ENCODE assay signal across 26 cellular contexts in the genomic region with DNA sequence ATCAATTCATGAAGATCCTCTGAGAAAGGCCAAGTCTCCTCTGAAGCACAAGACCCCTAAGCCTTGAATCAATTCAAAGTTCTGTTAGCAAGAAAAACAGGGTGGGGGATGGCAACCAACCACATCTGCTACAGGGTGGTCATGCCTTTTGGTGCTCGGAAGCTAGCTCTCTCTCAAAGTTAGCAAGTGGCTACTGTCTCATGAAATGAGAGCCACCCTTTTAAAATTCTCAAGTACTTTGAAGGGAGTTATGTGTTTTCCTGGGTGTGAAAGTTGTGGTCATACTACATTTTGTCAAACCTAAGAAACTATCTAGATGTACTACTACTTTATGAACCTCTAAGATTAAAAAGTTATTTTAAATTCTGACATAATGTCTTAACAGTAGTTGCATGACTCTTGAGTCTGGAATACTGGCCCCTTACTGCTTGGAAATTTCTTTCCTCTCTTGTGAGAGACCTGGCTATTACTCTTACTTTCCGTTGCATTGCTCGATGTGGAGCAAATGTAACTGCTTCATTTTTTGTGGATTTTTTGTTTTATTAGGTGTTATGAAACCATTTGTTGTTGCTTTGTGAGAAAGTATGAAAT.
"Had no signal": no experiment of that assay in that cellular context is flagged by ENCODE, and none has a peak within 500 bp of the region (broad histone marks: within the 10 kb centered on the region; RNA-seq: fewer than 3 reads in every experiment).

No MANE protein-coding gene starts in this region.

- H3K27ac Mint-ChIP-seq: dendritic cell treated with granulocyte-macrophage colony-stimulating factor and Interleukin-4, amounts not matched to agents 40 ng/mL and 50 ng/mL, for 4 days; endodermal cell; stimulated activated effector memory CD8-positive, alpha-beta T cell treated with anti-CD3 and anti-CD28 coated beads, Interleukin-12 subunit alpha, Interleukin-12 subunit beta, amount 100 ng/mL, for 72 hours had no signal

- ATAC-seq: left lobe of liver; naive thymus-derived CD8-positive, alpha-beta T cell; stimulated activated effector memory CD8-positive, alpha-beta T cell treated with anti-CD3 and anti-CD28 coated beads, Interleukin-12 subunit alpha, Interleukin-12 subunit beta, amount 100 ng/mL, for 72 hours had no signal

- FAIRE-seq: kidney, urothelium cell line had no signal

- H3K36me3 ChIP-seq: colonic mucosa, esophagus squamous epithelium, prostate gland, right atrium auricular region, sigmoid colon, thoracic aorta, tibial nerve, upper lobe of left lung had no signal

- H3K27me3 ChIP-seq: colonic mucosa, esophagus squamous epithelium, right atrium auricular region, sigmoid colon, tibial nerve, upper lobe of left lung had no signal

- H3K4me1 Mint-ChIP-seq: endodermal cell; stimulated activated effector memory CD8-positive, alpha-beta T cell treated with anti-CD3 and anti-CD28 coated beads, Interleukin-12 subunit alpha, Interleukin-12 subunit beta, amount 100 ng/mL, for 72 hours had no signal

- H3K27me3 Mint-ChIP-seq: dendritic cell treated with granulocyte-macrophage colony-stimulating factor and Interleukin-4, amounts not matched to agents 40 ng/mL and 50 ng/mL, for 4 days; naive thymus-derived CD8-positive, alpha-beta T cell had no signal

- H3K4me1 ChIP-seq: colonic mucosa, esophagus squamous epithelium, parathyroid adenoma, prostate gland, right atrium auricular region, tibial nerve, upper lobe of left lung had no signal

- DNase-seq: central memory CD4-positive, alpha-beta T cell; colonic mucosa; effector CD8-positive, alpha-beta T cell; endodermal cell; esophagus squamous epithelium; foreskin melanocyte; kidney; mesendoderm; midbrain; naive thymus-derived CD8-positive, alpha-beta T cell; sigmoid colon; stimulated activated CD4-positive, alpha-beta T cell treated with anti-CD3 and anti-CD28 coated beads, Interleukin-2, amount 100 ng/mL, for 24 hours; stimulated activated CD4-positive, alpha-beta T cell treated with anti-CD3 and anti-CD28 coated beads, Interleukin-4, amount 100 ng/mL, for 24 hours; stimulated activated naive CD4-positive, alpha-beta T cell treated with Interleukin-2 at 50 U/mL for 16 hours; upper lobe of left lung had no signal

- H3K79me2 ChIP-seq: parathyroid adenoma had no signal

- H2AFZ ChIP-seq: parathyroid adenoma had no signal

- H3K9ac ChIP-seq: parathyroid adenoma had no signal

- H3K4me3 Mint-ChIP-seq: dendritic cell treated with granulocyte-macrophage colony-stimulating factor and Interleukin-4, amounts not matched to agents 40 ng/mL and 50 ng/mL, for 4 days; endodermal cell; naive thymus-derived CD8-positive, alpha-beta T cell; neural crest cell; stimulated activated effector memory CD8-positive, alpha-beta T cell treated with anti-CD3 and anti-CD28 coated beads, Interleukin-12 subunit alpha, Interleukin-12 subunit beta, amount 100 ng/mL, for 72 hours had no signal

- H3K27ac ChIP-seq: colonic mucosa, esophagus squamous epithelium, parathyroid adenoma, prostate gland, right atrium auricular region, sigmoid colon, thoracic aorta, tibial nerve, upper lobe of left lung had no signal

- H3K4me3 ChIP-seq: colonic mucosa, esophagus squamous epithelium, lung, prostate gland, right atrium auricular region, sigmoid colon, thoracic aorta, tibial nerve, upper lobe of left lung had no signal

- H3K9me3 Mint-ChIP-seq: dendritic cell treated with granulocyte-macrophage colony-stimulating factor and Interleukin-4, amounts not matched to agents 40 ng/mL and 50 ng/mL, for 4 days; endodermal cell; neural crest cell; stimulated activated effector memory CD8-positive, alpha-beta T cell treated with anti-CD3 and anti-CD28 coated beads, Interleukin-12 subunit alpha, Interleukin-12 subunit beta, amount 100 ng/mL, for 72 hours had no signal

- H3K36me3 Mint-ChIP-seq: stimulated activated effector memory CD8-positive, alpha-beta T cell treated with anti-CD3 and anti-CD28 coated beads, Interleukin-12 subunit alpha, Interleukin-12 subunit beta, amount 100 ng/mL, for 72 hours had no signal

- H3K9me3 ChIP-seq: colonic mucosa, esophagus squamous epithelium, prostate gland, sigmoid colon, thoracic aorta, tibial nerve, upper lobe of left lung had no signal
